ENCODE assay signal across 8 cellular contexts in genomic region chr9:130327070-130327780, GRCh38.
DNase-seq lines count a peak whose midpoint lies in the region; TF ChIP-seq lines count a peak whose summit lies in the region.
"Had no signal": no experiment of that assay in that cellular context is flagged by ENCODE, and none has a peak within 500 bp of the region (broad histone marks: within the 10 kb centered on the region; RNA-seq: fewer than 3 reads in every experiment).

No MANE protein-coding gene starts in this region.

- TF ChIP-seq CTCF in GM12864 (IDR thresholded peaks at IDR 0.05; ENCODE audit: low read depth, low read length, missing control alignments), result peak; percentile 55
- peak; percentile 67 for TF ChIP-seq CTCF in NB4 (IDR thresholded peaks at IDR 0.05; ENCODE audit: low read depth, low read length)
- TF ChIP-seq CTCF in epithelial cell of esophagus (IDR thresholded peaks at IDR 0.05; ENCODE audit: insufficient read depth, low read depth, low read length, missing control alignments), result peak; percentile 23
- TF ChIP-seq CTCF in sigmoid colon (IDR thresholded peaks at IDR 0.05), result peak in 2 of 4 experiments; percentile 31 to 47
- no peak for TF ChIP-seq CTCF in coronary artery (IDR thresholded peaks at IDR 0.05)

- H3K4me3 ChIP-seq in GM12864 (ENCODE audit: low read depth, low read length) (no peak overlapping the region), NB4 (ENCODE audit: low read depth, low read length) (no peak overlapping the region), epithelial cell of esophagus (ENCODE audit: low read length) (no peak overlapping the region), sigmoid colon (no peak overlapping the region), coronary artery (no peak overlapping the region)

- no peak for TF ChIP-seq EP300 in sigmoid colon (IDR thresholded peaks at IDR 0.05)

- H3K36me3 ChIP-seq in sigmoid colon, result peaks cover 0 to 12% (median 3%) of the 10 kb centered on the region in 4 donors

- peak overlapping the region; percentile 86 to 99 (median 92) for H3K27ac ChIP-seq in sigmoid colon
- no peak overlapping the region for H3K27ac ChIP-seq in coronary artery

- TF ChIP-seq POLR2A in NB4 (IDR thresholded peaks at IDR 0.05; ENCODE audit: extremely low read depth, insufficient read length), result no peak
- TF ChIP-seq POLR2A in sigmoid colon (IDR thresholded peaks at IDR 0.05), result no peak

- WGBS in sigmoid colon, 2 donors, result 48 to 70% methylated on average over 15 of the region's 15 CpGs

- DNase-seq in GM12864 (ENCODE audit: low read depth), result no peak
- peak; percentile 51 for DNase-seq in NB4 (ENCODE audit: low read depth)
- DNase-seq in epithelial cell of esophagus (ENCODE audit: low read depth), result no peak
- no peak for DNase-seq in sigmoid colon
- no peak for DNase-seq in AG08395 (ENCODE audit: low spot score)
- no peak for DNase-seq in coronary artery (ENCODE audit: low spot score)
- DNase-seq in HCEC 1CT, result no peak
- DNase-seq: stimulated activated naive CD4-positive, alpha-beta T cell treated with Interleukin-2 at 50 U/mL for 16 hours had no signal

- intact Hi-C loops in sigmoid colon (cut with DNase I), result loop anchor here (5.0 kb wide), 1 partner anchor 40 kb away; no protein-coding TSS in a partner anchor

- peaks cover 0 to 84% (median 70%) of the 10 kb centered on the region in 4 donors for H3K4me1 ChIP-seq in sigmoid colon

- H3K9me3 ChIP-seq in sigmoid colon, result no peaks in the 10 kb centered on the region

- no peaks in the 10 kb centered on the region for H3K27me3 ChIP-seq in sigmoid colon

Comparison
In these comparisons a context has a peak if more than half of its experiments do, and no peak if none do; other contexts are left out.
1. H3K27ac ChIP-seq: peak in sigmoid colon (4 of 4); none in coronary artery (0 of 2).